3 cellular contexts compared by ENCODE assay signal in genomic region chr10:128201826-128202225, GRCh38.
TF ChIP-seq lines count a peak whose summit lies in the region.

No MANE protein-coding gene starts in this region.

TF ChIP-seq in GM23338, 12 proteins besides CTCF, POLR2A, EP300 and RAD21:
- TF ChIP-seq NANOG (IDR thresholded peaks at IDR 0.05; ENCODE audit: borderline replicate concordance), result 0 out of 2 replicates have a peak, but pooled peaks have one; percentile 24
TF ChIP-seq in GM23338: peak in this region for 1; not testable (repeated sequence) for 11.

TF ChIP-seq in HEK293, 187 proteins besides CTCF, POLR2A, EP300 and RAD21:
- peak; percentile 64 for TF ChIP-seq ZNF585B (tag by site-specific recombination; IDR thresholded peaks at IDR 0.05)

TF ChIP-seq in H1, 55 proteins besides CTCF, POLR2A, EP300 and RAD21:
- peak; percentile 20; the same call in 1 of the 2 replicates for TF ChIP-seq MAX (IDR thresholded peaks at IDR 0.05)
- peak; percentile 25; the same call in 1 of the 2 replicates for TF ChIP-seq TEAD4 (IDR thresholded peaks at IDR 0.05; ENCODE audit: low read depth, low read length)
- TF ChIP-seq POU5F1 (IDR thresholded peaks at IDR 0.05; ENCODE audit: low read depth, low read length), result 0 out of 2 replicates have a peak, but pooled peaks have one; percentile 31
- TF ChIP-seq SP1 (IDR thresholded peaks at IDR 0.05; ENCODE audit: low read depth, low read length), result 0 out of 2 replicates have a peak, but pooled peaks have one; percentile 28
